8 cellular contexts compared by ENCODE assay signal in the genomic region with DNA sequence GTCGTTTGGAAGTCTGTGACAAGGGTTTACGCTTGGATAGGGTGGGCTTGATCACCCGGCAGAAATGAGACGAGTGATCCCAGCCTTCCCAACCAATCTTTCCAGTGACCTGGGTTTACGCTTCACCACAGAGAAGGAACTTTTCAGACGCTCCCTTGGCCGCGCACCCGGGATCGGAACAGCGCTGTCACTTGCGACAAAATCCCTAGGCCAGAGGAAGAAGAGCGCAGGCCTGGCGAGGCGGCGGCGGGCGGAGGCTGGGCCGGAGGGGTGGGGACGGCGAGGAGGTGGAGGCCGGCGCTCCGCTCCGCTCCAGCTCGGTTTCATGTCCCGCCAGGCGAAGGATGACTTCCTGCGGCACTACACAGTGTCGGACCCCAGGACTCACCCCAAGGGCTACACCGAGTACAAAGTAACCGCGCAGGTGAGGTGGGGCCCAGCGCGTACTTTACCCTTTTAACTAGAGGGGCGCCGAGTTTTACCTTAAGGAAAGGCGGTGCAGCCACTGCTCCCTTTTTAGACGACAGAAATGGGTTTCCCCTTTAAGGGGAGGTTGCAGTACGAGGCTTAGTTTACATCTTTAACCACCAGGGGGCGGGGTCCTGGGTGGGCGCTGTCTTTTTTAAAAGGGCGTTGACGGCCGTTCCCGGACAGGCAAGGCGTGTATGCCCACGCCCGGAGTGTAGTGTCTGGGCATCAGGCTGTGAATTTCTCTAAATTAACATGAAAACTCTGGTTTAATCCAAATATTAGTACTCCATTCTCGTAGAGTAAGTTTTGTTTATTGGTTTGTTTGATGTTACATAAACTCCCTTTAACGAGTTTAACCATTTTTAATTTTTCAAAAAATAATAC. TPM values are rescaled to one million over a fixed set of nuclear protein-coding genes. Genes with fewer than 3 reads are reported as not detected.
A peak's percentile ranks its signal among the peaks of the same experiment; 100 is the strongest.
DNase-seq lines count a peak whose midpoint lies in the region; ATAC-seq and TF ChIP-seq lines count a peak whose summit lies in the region.

A gene with protein sequence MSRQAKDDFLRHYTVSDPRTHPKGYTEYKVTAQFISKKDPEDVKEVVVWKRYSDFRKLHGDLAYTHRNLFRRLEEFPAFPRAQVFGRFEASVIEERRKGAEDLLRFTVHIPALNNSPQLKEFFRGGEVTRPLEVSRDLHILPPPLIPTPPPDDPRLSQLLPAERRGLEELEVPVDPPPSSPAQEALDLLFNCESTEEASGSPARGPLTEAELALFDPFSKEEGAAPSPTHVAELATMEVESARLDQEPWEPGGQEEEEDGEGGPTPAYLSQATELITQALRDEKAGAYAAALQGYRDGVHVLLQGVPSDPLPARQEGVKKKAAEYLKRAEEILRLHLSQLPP (plus strand): TSS at position 227 of the 855 bp plus-strand sequence. CDS start 99 bp downstream, at position 326.

- H3K36me3 Mint-ChIP-seq in T-helper 1 cell treated with Interleukin-12 subunit alpha and Interleukin-12 subunit beta and Interleukin-4 antibody, amounts not matched to agents 30 μg/mL and 1 μg/mL, for 36 hours (ENCODE audit: low read depth), result peaks cover 3% of the 10 kb centered on the region

- H3K27me3 ChIP-seq in right atrium auricular region (no peaks in the 10 kb centered on the region), uterus (no peaks in the 10 kb centered on the region)

- TF ChIP-seq CTCF in right atrium auricular region (IDR thresholded peaks at IDR 0.05), result peak; percentile 72 to 83
- peak; percentile 57 to 81 (median 73) for TF ChIP-seq CTCF in uterus (IDR thresholded peaks at IDR 0.05)

- DNase-seq in NCI-H1694 (lab: John Stamatoyannopoulos, UW) (peak; percentile 95), amygdala (lab: John Stamatoyannopoulos, UW) (peak; percentile 49 to 97 (median 90)), right atrium auricular region (ENCODE audit: low spot score) (peak; percentile 95), pulmonary artery endothelial cell (ENCODE audit: low read depth, low spot score) (peak; percentile 88), uterus (peak; percentile 94 to 95)

- peak; percentile 60 for TF ChIP-seq POLR2A in GM15510 (IDR thresholded peaks at IDR 0.05; ENCODE audit: borderline replicate concordance, extremely low read depth, insufficient read length)
- TF ChIP-seq POLR2A in uterus (IDR thresholded peaks at IDR 0.05), result peak; percentile 76 to 78

- H3K4me1 Mint-ChIP-seq in T-helper 1 cell treated with Interleukin-12 subunit alpha and Interleukin-12 subunit beta and Interleukin-4 antibody, amounts not matched to agents 30 μg/mL and 1 μg/mL, for 36 hours (ENCODE audit: low read depth), result peaks cover 16% of the 10 kb centered on the region

- H3K27me3 Mint-ChIP-seq in T-helper 1 cell treated with Interleukin-12 subunit alpha and Interleukin-12 subunit beta and Interleukin-4 antibody, amounts not matched to agents 30 μg/mL and 1 μg/mL, for 36 hours (ENCODE audit: low read depth), result no peaks in the 10 kb centered on the region

- H3K36me3 ChIP-seq in right atrium auricular region (peaks cover 5% of the 10 kb centered on the region), uterus (no peaks in the 10 kb centered on the region)

- H3K9me3 ChIP-seq in right atrium auricular region, result no peaks in the 10 kb centered on the region
- H3K9me3 ChIP-seq in uterus, result no peaks in the 10 kb centered on the region

- peak within 1 kb of the TSS; percentile 85 to 89 for H3K27ac ChIP-seq in right atrium auricular region
- H3K27ac ChIP-seq in uterus, result peak within 1 kb of the TSS; percentile 88 to 92

- H3K4me1 ChIP-seq in right atrium auricular region (peaks cover 0 to 11% of the 10 kb centered on the region in 2 donors), uterus (no peaks in the 10 kb centered on the region)

- peak within 1 kb of the TSS; percentile 56 to 70 for H3K4me3 ChIP-seq in right atrium auricular region
- H3K4me3 ChIP-seq in uterus, result peak within 1 kb of the TSS; percentile 62 to 64

- peak within 1 kb of the TSS; percentile 87 for H3K4me3 Mint-ChIP-seq in T-helper 1 cell treated with Interleukin-12 subunit alpha and Interleukin-12 subunit beta and Interleukin-4 antibody, amounts not matched to agents 30 μg/mL and 1 μg/mL, for 36 hours

- H3K27ac Mint-ChIP-seq in T-helper 1 cell treated with Interleukin-12 subunit alpha and Interleukin-12 subunit beta and Interleukin-4 antibody, amounts not matched to agents 30 μg/mL and 1 μg/mL, for 36 hours, result peak within 1 kb of the TSS; percentile 87

- intact Hi-C loops in uterus (cut with DNase I; ENCODE audit: low total_unique reads), result no loop called here

- ATAC-seq in HG02885 (IDR thresholded peaks at IDR 0.05; ENCODE audit: poor library complexity, unreplicated experiment), result peak; percentile 85

- H3K9me3 Mint-ChIP-seq in T-helper 1 cell treated with Interleukin-12 subunit alpha and Interleukin-12 subunit beta and Interleukin-4 antibody, amounts not matched to agents 30 μg/mL and 1 μg/mL, for 36 hours, result no peaks in the 10 kb centered on the region

RNA-seq across cellular contexts. Expression of the gene that starts here (rescaled TPM):
- total RNA-seq in right atrium auricular region, result 10 to 100 TPM; 19.4 to 21.8 TPM
- 8.2 and 10.5 TPM in 2 replicates for total RNA-seq in pulmonary artery endothelial cell
- 10 to 100 TPM; 13.1 to 27.6 (median 20.6) TPM for total RNA-seq in uterus

Comparison
In these comparisons a context has a peak if more than half of its experiments do, and no peak if none do; other contexts are left out.
1. Peak in every context shown above with its lines: DNase-seq, ATAC-seq, H3K4me3 ChIP-seq and H3K27ac ChIP-seq.